In genomic region chr11:40986320-40986719, GRCh38 we compare ENCODE assay signal across 25 cellular contexts.
"Had no signal": no experiment of that assay in that cellular context is flagged by ENCODE, and none has a peak within 500 bp of the region (broad histone marks: within the 10 kb centered on the region; RNA-seq: fewer than 3 reads in every experiment).

No MANE protein-coding gene starts in this region.

- H3K27ac ChIP-seq: body of pancreas had no signal

- H3K4me3 ChIP-seq: body of pancreas had no signal

- H3K27me3 Mint-ChIP-seq: activated B cell treated with CpG ODN at 0.5 μM for 24 hours; activated CD4-positive, alpha-beta T cell treated with anti-CD3 and anti-CD28 coated beads, Interleukin-2, amount 10 ng/mL, durations not matched to agents 24 days and 14 days; activated CD8-positive, alpha-beta memory T cell treated with anti-CD3 and anti-CD28 coated beads, Interleukin-2, amount 10 ng/mL, durations not matched to agents 7 days and 5 days; activated naive CD4-positive, alpha-beta T cell treated with anti-CD3 and anti-CD28 coated beads, Interleukin-2, amount 50 U/mL, for 24 hours; activated T-cell treated with anti-CD3 and anti-CD28 coated beads, Interleukin-2, amount 50 U/mL, for 24 hours; T-helper 17 cell had no signal

- H3K36me3 Mint-ChIP-seq: activated CD8-positive, alpha-beta memory T cell treated with anti-CD3 and anti-CD28 coated beads, Interleukin-2, amount 10 ng/mL, durations not matched to agents 7 days and 5 days; activated naive CD4-positive, alpha-beta T cell treated with anti-CD3 and anti-CD28 coated beads, Interleukin-2, amount 50 U/mL, for 24 hours had no signal

- DNase-seq: activated B cell treated with CpG ODN at 0.5 μM for 24 hours; activated CD4-positive, alpha-beta T cell treated with anti-CD3 and anti-CD28 coated beads for 1 hour; activated CD4-positive, alpha-beta T cell treated with anti-CD3 and anti-CD28 coated beads, Interleukin-2, amount 10 ng/mL, durations not matched to agents 24 days and 14 days; activated CD4-positive, alpha-beta T cell treated with anti-CD3 and anti-CD28 coated beads, Interleukin-2, amount 50 U/mL, for 48 hours; activated CD8-positive, alpha-beta memory T cell treated with anti-CD3 and anti-CD28 coated beads, Interleukin-2, amount 10 ng/mL, durations not matched to agents 7 days and 5 days; activated effector memory CD4-positive, alpha-beta T cell treated with Interleukin-2 at 50 U/mL for 16 hours; activated naive CD4-positive, alpha-beta T cell; activated T-cell treated with anti-CD3 and anti-CD28 coated beads, Interleukin-2, amount 50 U/mL, for 24 hours; aorta; body of pancreas; cerebellar nuclear complex; MM.1S; NCI-H1105; NCI-H1436; NCI-H1694 treated with DMSO at 0.1 percent for 48 hours; NCI-H2029 treated with DMSO at 0.1 percent for 48 hours; NCI-H345; NCI-H524; SHP77 treated with DMSO at 0.1 percent for 48 hours; T-helper 17 cell; T-helper 9 cell had no signal

- H3K27me3 ChIP-seq: body of pancreas had no signal

- H3K9me3 ChIP-seq: body of pancreas had no signal

- H3K4me3 Mint-ChIP-seq: activated B cell treated with CpG ODN at 0.5 μM for 24 hours; activated CD4-positive, alpha-beta T cell treated with anti-CD3 and anti-CD28 coated beads, Interleukin-2, amount 10 ng/mL, durations not matched to agents 24 days and 14 days; activated CD8-positive, alpha-beta memory T cell treated with anti-CD3 and anti-CD28 coated beads, Interleukin-2, amount 10 ng/mL, durations not matched to agents 7 days and 5 days; activated naive CD4-positive, alpha-beta T cell treated with anti-CD3 and anti-CD28 coated beads, Interleukin-2, amount 50 U/mL, for 24 hours; activated T-cell treated with anti-CD3 and anti-CD28 coated beads, Interleukin-2, amount 50 U/mL, for 24 hours; activated T-helper 1 cell treated with anti-CD3 and anti-CD28 coated beads, Interleukin-12 subunit alpha, Interleukin-12 subunit beta, Interleukin-2, Interleukin-4 antibody, amounts not matched to agents 30 ng/mL and 10 ng/mL and 1 ng/mL, durations not matched to agents 14 hours and 24 hours and 36 hours; T-helper 17 cell had no signal

- ATAC-seq: activated CD8-positive, alpha-beta memory T cell treated with anti-CD3 and anti-CD28 coated beads, Interleukin-2, amount 10 ng/mL, durations not matched to agents 7 days and 5 days; body of pancreas; T-helper 17 cell had no signal

- H3K4me1 ChIP-seq: body of pancreas had no signal

- H3K4me1 Mint-ChIP-seq: activated B cell treated with CpG ODN at 0.5 μM for 24 hours; activated CD4-positive, alpha-beta T cell treated with anti-CD3 and anti-CD28 coated beads, Interleukin-2, amount 10 ng/mL, durations not matched to agents 24 days and 14 days; activated CD8-positive, alpha-beta memory T cell treated with anti-CD3 and anti-CD28 coated beads, Interleukin-2, amount 10 ng/mL, durations not matched to agents 7 days and 5 days; activated naive CD4-positive, alpha-beta T cell treated with anti-CD3 and anti-CD28 coated beads, Interleukin-2, amount 50 U/mL, for 24 hours; T-helper 17 cell had no signal

- FAIRE-seq: RCC 7860, TTC549 had no signal

- H3K27ac Mint-ChIP-seq: activated B cell treated with CpG ODN at 0.5 μM for 24 hours; activated CD4-positive, alpha-beta T cell treated with anti-CD3 and anti-CD28 coated beads, Interleukin-2, amount 10 ng/mL, durations not matched to agents 24 days and 14 days; activated CD8-positive, alpha-beta memory T cell treated with anti-CD3 and anti-CD28 coated beads, Interleukin-2, amount 10 ng/mL, durations not matched to agents 7 days and 5 days; activated naive CD4-positive, alpha-beta T cell treated with anti-CD3 and anti-CD28 coated beads, Interleukin-2, amount 50 U/mL, for 24 hours; activated T-cell treated with anti-CD3 and anti-CD28 coated beads, Interleukin-2, amount 50 U/mL, for 24 hours; activated T-helper 1 cell treated with anti-CD3 and anti-CD28 coated beads, Interleukin-12 subunit alpha, Interleukin-12 subunit beta, Interleukin-2, Interleukin-4 antibody, amounts not matched to agents 30 ng/mL and 10 ng/mL and 1 ng/mL, durations not matched to agents 14 hours and 24 hours and 36 hours; T-helper 17 cell had no signal
